Comparison of ENCODE assay signal across 19 cellular contexts in genomic region chr14:79064200-79064599, GRCh38.
A peak's percentile ranks its signal among the peaks of the same experiment; 100 is the strongest.
DNase-seq lines count a peak whose midpoint lies in the region; ATAC-seq and TF ChIP-seq lines count a peak whose summit lies in the region.
"Had no signal": no experiment of that assay in that cellular context is flagged by ENCODE, and none has a peak within 500 bp of the region (broad histone marks: within the 10 kb centered on the region; RNA-seq: fewer than 3 reads in every experiment).

No MANE protein-coding gene starts in this region.

- no peak overlapping the region for H2AFZ ChIP-seq in trophoblast cell (ENCODE audit: insufficient read depth, low read length, poor library complexity)

- no CpG with 5 or more reads among the region's 2 CpGs for WGBS in trophoblast cell (ENCODE audit: extremely low coverage, insufficient coverage, insufficient read length)

- H3K9me3 ChIP-seq in trophoblast cell (ENCODE audit: insufficient read depth, low read depth, low read length) = no peaks in the 10 kb centered on the region
- H3K9me3 ChIP-seq: BE2C had no signal

- H2BK5ac ChIP-seq in trophoblast cell (ENCODE audit: low read depth, low read length, poor library complexity) = no peak overlapping the region

- TF ChIP-seq POLR2A in GM18505 (IDR thresholded peaks at IDR 0.05; ENCODE audit: borderline replicate concordance, extremely low read depth, insufficient read depth, insufficient read length) = no peak

- H3K4ac ChIP-seq in trophoblast cell (ENCODE audit: low read depth, low read length) = no peak overlapping the region

- ATAC-seq in GM18505 (IDR thresholded peaks at IDR 0.05; ENCODE audit: unreplicated experiment) (peak; percentile 61), HG03159 (IDR thresholded peaks at IDR 0.05; ENCODE audit: unreplicated experiment) (peak; percentile 63)
- ATAC-seq: CD8-positive, alpha-beta T cell; Panc1 had no signal

- no peak overlapping the region for H2BK12ac ChIP-seq in trophoblast cell (ENCODE audit: low read length)

- H3K36me3 ChIP-seq in trophoblast cell (ENCODE audit: control insufficient read depth in 1 of 2, insufficient read depth in 2 of 2, low read length in 2 of 2) = no peaks in the 10 kb centered on the region
- H3K36me3 ChIP-seq: BE2C had no signal

- no peak overlapping the region for H3K27ac ChIP-seq in trophoblast cell (ENCODE audit: low read depth, low read length)
- H3K27ac ChIP-seq: SK-N-MC had no signal

- no peaks in the 10 kb centered on the region for H3K27me3 ChIP-seq in trophoblast cell (ENCODE audit: insufficient read depth, low read length)
- H3K27me3 ChIP-seq: BE2C had no signal

- H2AK5ac ChIP-seq in trophoblast cell (ENCODE audit: low read length) = no peak overlapping the region

- TF ChIP-seq CTCF in GM12864 (IDR thresholded peaks at IDR 0.05; ENCODE audit: low read depth, low read length, missing control alignments) = no peak

- no peak overlapping the region for H3K4me2 ChIP-seq in trophoblast cell (ENCODE audit: low read length)

- no peak overlapping the region for H3K9ac ChIP-seq in trophoblast cell (ENCODE audit: low read length)

- H3K23ac ChIP-seq in trophoblast cell (ENCODE audit: low read length) = no peak overlapping the region

- H4K8ac ChIP-seq in trophoblast cell (ENCODE audit: low read depth, low read length) = no peak overlapping the region

- no peaks in the 10 kb centered on the region for H3K79me1 ChIP-seq in trophoblast cell (ENCODE audit: low read length)

- H3K4me3 ChIP-seq in GM12864 (ENCODE audit: low read depth, low read length) = no peak overlapping the region
- H3K4me3 ChIP-seq in trophoblast cell (ENCODE audit: low read depth, low read length) = no peak overlapping the region
- H3K4me3 ChIP-seq: SK-N-MC had no signal

- H3K79me2 ChIP-seq in trophoblast cell (ENCODE audit: control insufficient read depth, insufficient read depth, low read length, poor library complexity) = no peaks in the 10 kb centered on the region

- H4K12ac ChIP-seq in trophoblast cell (ENCODE audit: low read depth, low read length) = no peak overlapping the region

- H4K91ac ChIP-seq in trophoblast cell (ENCODE audit: low read depth, low read length) = no peak overlapping the region

- peak; percentile 3 for DNase-seq in GM12864 (ENCODE audit: low read depth)
- DNase-seq in globus pallidus (ENCODE audit: low spot score) = peak; percentile 7
- no peak for DNase-seq in NCI-H146 (lab: John Stamatoyannopoulos, UW)
- DNase-seq in mesenteric fat pad (ENCODE audit: low spot score) = no peak
- DNase-seq in hypothalamus (lab: John Stamatoyannopoulos, UW) = no peak
- no peak for DNase-seq in trophoblast cell
- DNase-seq: BE2C; CD8-positive, alpha-beta T cell; DMS79 treated with DMSO at 0.1 percent for 48 hours; HCEC 1CT; KG1; NCI-H2029; NCI-H2171; NCI-H446 treated with DMSO at 0.1 percent for 48 hours; NCI-H748 treated with DMSO at 0.1 percent for 48 hours had no signal

- H3K14ac ChIP-seq in trophoblast cell (ENCODE audit: low read length) = no peak overlapping the region

- H2BK120ac ChIP-seq in trophoblast cell (ENCODE audit: insufficient read depth, low read length, poor library complexity) = no peak overlapping the region

- H3K18ac ChIP-seq in trophoblast cell (ENCODE audit: low read length) = no peak overlapping the region

- no peaks in the 10 kb centered on the region for H3K4me1 ChIP-seq in trophoblast cell (ENCODE audit: control insufficient read depth in 1 of 2, insufficient read depth in 2 of 2, low read length in 2 of 2)
- H3K4me1 ChIP-seq: BE2C had no signal

Comparison
In these comparisons a context has a peak if more than half of its experiments do, and no peak if none do; other contexts are left out.
1. DNase-seq: peak in GM12864 (single experiment) and globus pallidus (single experiment); none in NCI-H146 (single experiment), mesenteric fat pad (single experiment), hypothalamus (0 of 51) and trophoblast cell (0 of 2).